3 cellular contexts compared by ENCODE assay signal in the genomic region with DNA sequence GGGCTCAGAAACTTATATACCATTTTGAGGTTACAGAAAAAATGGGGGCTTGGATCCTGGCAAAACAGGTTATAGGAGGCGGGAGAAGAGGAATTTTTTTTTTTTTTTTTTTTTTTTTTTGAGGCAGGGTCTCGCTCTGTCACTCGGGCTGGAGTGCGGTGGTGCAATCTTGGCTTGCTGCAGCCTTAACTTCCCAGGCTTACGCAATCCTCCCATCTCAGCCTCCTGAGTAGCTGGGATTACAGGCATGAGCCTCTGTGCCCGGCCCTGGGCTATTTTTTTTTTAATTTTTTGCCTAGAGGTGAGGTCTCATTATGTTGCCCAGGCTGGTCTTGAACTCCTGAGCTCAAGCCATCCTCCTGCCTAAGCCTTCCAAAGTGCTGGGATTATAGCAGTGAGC.
TF ChIP-seq lines count a peak whose summit lies in the region.

No MANE protein-coding gene starts in this region.

TF ChIP-seq in IMR-90, 13 proteins besides CTCF, POLR2A, EP300 and RAD21:
- peak; percentile 45 for TF ChIP-seq CEBPB (IDR thresholded peaks at IDR 0.05; ENCODE audit: low read depth, low read length)
- no peak for TF ChIP-seq SMC3 (IDR thresholded peaks at IDR 0.05; ENCODE audit: low read depth, low read length)

TF ChIP-seq in Ishikawa, 13 proteins besides CTCF, POLR2A, EP300 and RAD21:
- TF ChIP-seq EGR1 (IDR thresholded peaks at IDR 0.05) (no peak), CEBPB (IDR thresholded peaks at IDR 0.05) (peak; percentile 57)

TF ChIP-seq in H1, 55 proteins besides CTCF, POLR2A, EP300 and RAD21:
- TF ChIP-seq, protein P1, sequence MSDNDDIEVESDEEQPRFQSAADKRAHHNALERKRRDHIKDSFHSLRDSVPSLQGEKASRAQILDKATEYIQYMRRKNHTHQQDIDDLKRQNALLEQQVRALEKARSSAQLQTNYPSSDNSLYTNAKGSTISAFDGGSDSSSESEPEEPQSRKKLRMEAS (IDR thresholded peaks at IDR 0.05), result no peak
- no peak for TF ChIP-seq HDAC2 (IDR thresholded peaks at IDR 0.05; ENCODE audit: borderline replicate concordance in 1 of 2, low read depth in 2 of 2, low read length in 2 of 2)
- TF ChIP-seq CEBPB (IDR thresholded peaks at IDR 0.05; ENCODE audit: low read depth, low read length), result 0 out of 2 replicates have a peak, but pooled peaks have one; percentile 27
- TF ChIP-seq EGR1 (IDR thresholded peaks at IDR 0.05; ENCODE audit: borderline replicate concordance, low read depth, low read length), result no peak
- TF ChIP-seq TBP (IDR thresholded peaks at IDR 0.05; ENCODE audit: low read depth, low read length), result no peak
- TF ChIP-seq SP4 (IDR thresholded peaks at IDR 0.05; ENCODE audit: low read length), result no peak
